8 cellular contexts compared by ENCODE assay signal in genomic region chr4:140743194-140743931, GRCh38. TPM values are rescaled to one million over a fixed set of nuclear protein-coding genes. Genes with fewer than 3 reads are reported as not detected.
A peak's percentile ranks its signal among the peaks of the same experiment; 100 is the strongest.
DNase-seq lines count a peak whose midpoint lies in the region; ATAC-seq, FAIRE-seq and TF ChIP-seq lines count a peak whose summit lies in the region.

No MANE protein-coding gene starts in this region.

- H3K27ac ChIP-seq in DOHH2 (ENCODE audit: low read depth, low read length) (peak overlapping the region; percentile 66), gastrocnemius medialis (no peak overlapping the region)

- H3K27me3 ChIP-seq in DOHH2 (ENCODE audit: control insufficient read depth, low read length) (no peaks in the 10 kb centered on the region), gastrocnemius medialis (no peaks in the 10 kb centered on the region)

- H3K36me3 Mint-ChIP-seq in mesothelial cell of epicardium = peaks cover 12% of the 10 kb centered on the region

- H3K4me1 ChIP-seq in DOHH2 (ENCODE audit: control insufficient read depth, low read length) (peaks cover 30% of the 10 kb centered on the region), gastrocnemius medialis (no peaks in the 10 kb centered on the region)

- FAIRE-seq in frontal cortex (lab: Jason Lieb, UNC) = no peak

- ATAC-seq in GM19463 (IDR thresholded peaks at IDR 0.05; ENCODE audit: unreplicated experiment) (peak; percentile 75), HG03432 (IDR thresholded peaks at IDR 0.05; ENCODE audit: unreplicated experiment) (peak; percentile 82), gastrocnemius medialis (no peak)

- TF ChIP-seq CTCF in DOHH2 (IDR thresholded peaks at IDR 0.05; ENCODE audit: low read depth, low read length, poor library complexity, severe bottlenecking) (peak; percentile 70), astrocyte of the cerebellum (IDR thresholded peaks at IDR 0.05; ENCODE audit: low read depth, low read length, missing control alignments) (peak; percentile 39), mesothelial cell of epicardium (IDR thresholded peaks at IDR 0.05; ENCODE audit: unreplicated experiment) (no peak), gastrocnemius medialis (IDR thresholded peaks at IDR 0.05 in 4 of 5, conservative IDR thresholded peaks at IDR 0.05 in 1 of 5) (no peak)

- DNase-seq in astrocyte of the cerebellum (ENCODE audit: low read depth) = no peak
- DNase-seq in mesothelial cell of epicardium (ENCODE audit: low spot score in 2 of 2, unreplicated experiment in 2 of 2) = no peak
- DNase-seq in posterior cingulate gyrus = no peak
- DNase-seq in frontal cortex (ENCODE audit: low spot score in 2 of 2) = no peak
- DNase-seq in gastrocnemius medialis = no peak

- H3K27me3 Mint-ChIP-seq in mesothelial cell of epicardium (ENCODE audit: low read depth) = no peaks in the 10 kb centered on the region

- H3K4me3 ChIP-seq in DOHH2 (ENCODE audit: low read length) (peak overlapping the region; percentile 59), astrocyte of the cerebellum (ENCODE audit: low read depth, low read length) (no peak overlapping the region), gastrocnemius medialis (no peak overlapping the region)

- H3K9me3 ChIP-seq in DOHH2 (ENCODE audit: control insufficient read depth, insufficient read depth, low read length) = peaks cover 2% of the 10 kb centered on the region; the same call in 1 of the 2 replicates
- H3K9me3 ChIP-seq in gastrocnemius medialis = no peaks in the 10 kb centered on the region

- H3K4me2 ChIP-seq in DOHH2 (ENCODE audit: low read length) = peak overlapping the region; percentile 82

- peaks cover 11% of the 10 kb centered on the region for H3K9me3 Mint-ChIP-seq in mesothelial cell of epicardium

- no peak for TF ChIP-seq POLR2A in gastrocnemius medialis (IDR thresholded peaks at IDR 0.05)

- peaks cover 59% of the 10 kb centered on the region for H3K4me1 Mint-ChIP-seq in mesothelial cell of epicardium

- peak overlapping the region; percentile 95 for H3K27ac Mint-ChIP-seq in mesothelial cell of epicardium

- H3K79me2 ChIP-seq in DOHH2 (ENCODE audit: control insufficient read depth, low read length) = no peaks in the 10 kb centered on the region

- in situ Hi-C loops in astrocyte of the cerebellum (cut with HindIII; ENCODE audit: low sequenced_read_pairs) (no loop called here), gastrocnemius medialis (cut with MboI; ENCODE audit: low sequenced_read_pairs in 4 of 4) (no loop called here)

- H3K36me3 ChIP-seq in DOHH2 (ENCODE audit: control insufficient read depth, low read length) (no peaks in the 10 kb centered on the region), gastrocnemius medialis (no peaks in the 10 kb centered on the region)

- intact Hi-C loops in posterior cingulate gyrus (cut with DNase I) (no loop called here), gastrocnemius medialis (cut with DNase I; ENCODE audit: low total_unique reads) (no loop called here)

- no peaks in the 10 kb centered on the region for H4K20me1 ChIP-seq in DOHH2 (ENCODE audit: control insufficient read depth, insufficient read depth, low read depth, low read length)

- no peak overlapping the region for H3K4me3 Mint-ChIP-seq in mesothelial cell of epicardium

- H3K9me2 ChIP-seq in DOHH2 (replicated peaks; ENCODE audit: control insufficient read depth, low read length) = no peaks in the 10 kb centered on the region

- H3F3A ChIP-seq in DOHH2 (ENCODE audit: control insufficient read depth, insufficient read depth) = peaks cover 8% of the 10 kb centered on the region

RNA-seq across cellular contexts. Expression of gene TBC1D9, which starts 12.8 kb away (rescaled TPM):
- 49.6 to 54.2 TPM (median 52.4 TPM) in 3 replicates for total RNA-seq in mesothelial cell of epicardium
- total RNA-seq in frontal cortex = 68.1 TPM
- total RNA-seq in gastrocnemius medialis = 1 to 10 TPM; 1.5 to 3.5 (median 2.2) TPM

Comparison
In these comparisons a context has a peak if more than half of its experiments do, and no peak if none do; other contexts are left out.
1. CTCF ChIP-seq: peak in DOHH2 (single experiment) and astrocyte of the cerebellum (single experiment); none in mesothelial cell of epicardium (single experiment) and gastrocnemius medialis (0 of 5).
2. ATAC-seq: peak in GM19463 (single experiment) and HG03432 (single experiment); none in gastrocnemius medialis (0 of 2).
3. RNA of gene TBC1D9, which starts 12.8 kb away (total RNA-seq): 68.1 TPM in frontal cortex (single experiment) and 49.6 to 54.2 TPM in mesothelial cell of epicardium; 1.5 to 3.5 TPM in gastrocnemius medialis; every median in the first group is over 10 times any median in the second.